Comparison of ENCODE assay signal across 15 cellular contexts in the genomic region with DNA sequence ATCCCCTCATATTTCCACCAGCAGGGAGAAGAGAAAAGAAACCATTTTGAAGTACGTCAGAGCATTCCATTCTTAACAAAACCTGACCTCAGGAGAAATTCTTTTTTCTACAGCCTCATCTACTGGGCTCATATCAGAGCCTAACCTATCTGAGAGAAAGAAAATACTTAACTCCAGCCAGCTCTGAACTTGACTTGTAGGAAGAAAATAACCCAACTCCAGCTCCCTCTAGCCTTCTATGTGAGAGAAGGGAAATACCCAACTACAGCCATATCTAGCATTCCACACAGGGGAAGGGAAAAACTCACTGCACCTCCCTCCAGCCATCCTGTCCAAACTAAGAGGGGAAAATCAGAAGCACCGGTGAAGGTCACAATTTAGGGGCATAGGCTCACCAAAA. TPM values are rescaled to one million over a fixed set of nuclear protein-coding genes. Genes with fewer than 3 reads are reported as not detected.
DNase-seq lines count a peak whose midpoint lies in the region; ATAC-seq and TF ChIP-seq lines count a peak whose summit lies in the region.
"Had no signal": no experiment of that assay in that cellular context is flagged by ENCODE, and none has a peak within 500 bp of the region (broad histone marks: within the 10 kb centered on the region; RNA-seq: fewer than 3 reads in every experiment).

No MANE protein-coding gene starts in this region.

- H3K36me3 ChIP-seq in adipocyte (ENCODE audit: control insufficient read depth, insufficient read depth, low read length, severe bottlenecking), result no peaks in the 10 kb centered on the region

- H3K27me3 ChIP-seq in adipocyte (replicated peaks; ENCODE audit: control insufficient read depth, insufficient read depth, low read length), result no peaks in the 10 kb centered on the region

- peaks cover 3% of the 10 kb centered on the region for H3K4me1 ChIP-seq in adipocyte (ENCODE audit: control insufficient read depth, insufficient read depth, low read length)

- no peak overlapping the region for H3K9ac ChIP-seq in adipocyte (ENCODE audit: low read length)
- H3K9ac ChIP-seq: GM23248 had no signal

- H3K9me3 ChIP-seq in adipocyte (ENCODE audit: control insufficient read depth, low read length), result no peaks in the 10 kb centered on the region

- H3K4me3 ChIP-seq in adipocyte (ENCODE audit: low read length), result no peak overlapping the region
- H3K4me3 ChIP-seq in choroid plexus epithelial cell (ENCODE audit: low read depth, low read length), result no peak overlapping the region
- H3K4me3 ChIP-seq: GM23248 had no signal

- DNase-seq in adipocyte (ENCODE audit: low read depth), result peak; percentile 10
- peak; percentile 66 for DNase-seq in choroid plexus epithelial cell (ENCODE audit: low read depth)
- DNase-seq in left ventricle myocardium superior, result no peak
- no peak for DNase-seq in sciatic nerve (ENCODE audit: low spot score)
- no peak for DNase-seq in NCI-H82 treated with DMSO at 0.1 percent for 48 hours (lab: John Stamatoyannopoulos, UW; ENCODE audit: unreplicated experiment)
- no peak for DNase-seq in NCI-H146 treated with DMSO at 0.1 percent for 48 hours (lab: John Stamatoyannopoulos, UW; ENCODE audit: unreplicated experiment)
- no peak for DNase-seq in NCI-H1417 (lab: John Stamatoyannopoulos, UW)
- DNase-seq: CD4-positive, CD25-positive, alpha-beta regulatory T cell; DMS53; GM23248; NCI-H1105 treated with DMSO at 0.1 percent for 48 hours; NCI-H187 treated with DMSO at 0.1 percent for 48 hours; NCI-H69; OCI-M1 had no signal

- TF ChIP-seq CTCF in choroid plexus epithelial cell (conservative IDR thresholded peaks at IDR 0.05; ENCODE audit: low read depth, low read length), result no peak

- intact Hi-C loops in left ventricle myocardium superior (cut with micrococcal nuclease) (no loop called here), sciatic nerve (cut with DNase I) (no loop called here)

- ATAC-seq in left ventricle myocardium superior (peak; percentile 70), sciatic nerve (peak; percentile 41), HG03097 (IDR thresholded peaks at IDR 0.05; ENCODE audit: low FRiP score, unreplicated experiment) (no peak)

RNA-seq across cellular contexts. Expression of gene SPATA6, which starts 57.7 kb away (rescaled TPM):
- 11.2 TPM for total RNA-seq in left ventricle myocardium superior
- total RNA-seq in sciatic nerve, result 70.3 TPM

Comparison
In these comparisons a context has a peak if more than half of its experiments do, and no peak if none do; other contexts are left out.
1. DNase-seq: peak in adipocyte (single experiment) and choroid plexus epithelial cell (single experiment); none in left ventricle myocardium superior (single experiment), sciatic nerve (single experiment), NCI-H82 treated with DMSO at 0.1 percent for 48 hours (single experiment), NCI-H146 treated with DMSO at 0.1 percent for 48 hours (single experiment) and NCI-H1417 (0 of 3).